ENCODE assay signal across 17 cellular contexts in the genomic region with DNA sequence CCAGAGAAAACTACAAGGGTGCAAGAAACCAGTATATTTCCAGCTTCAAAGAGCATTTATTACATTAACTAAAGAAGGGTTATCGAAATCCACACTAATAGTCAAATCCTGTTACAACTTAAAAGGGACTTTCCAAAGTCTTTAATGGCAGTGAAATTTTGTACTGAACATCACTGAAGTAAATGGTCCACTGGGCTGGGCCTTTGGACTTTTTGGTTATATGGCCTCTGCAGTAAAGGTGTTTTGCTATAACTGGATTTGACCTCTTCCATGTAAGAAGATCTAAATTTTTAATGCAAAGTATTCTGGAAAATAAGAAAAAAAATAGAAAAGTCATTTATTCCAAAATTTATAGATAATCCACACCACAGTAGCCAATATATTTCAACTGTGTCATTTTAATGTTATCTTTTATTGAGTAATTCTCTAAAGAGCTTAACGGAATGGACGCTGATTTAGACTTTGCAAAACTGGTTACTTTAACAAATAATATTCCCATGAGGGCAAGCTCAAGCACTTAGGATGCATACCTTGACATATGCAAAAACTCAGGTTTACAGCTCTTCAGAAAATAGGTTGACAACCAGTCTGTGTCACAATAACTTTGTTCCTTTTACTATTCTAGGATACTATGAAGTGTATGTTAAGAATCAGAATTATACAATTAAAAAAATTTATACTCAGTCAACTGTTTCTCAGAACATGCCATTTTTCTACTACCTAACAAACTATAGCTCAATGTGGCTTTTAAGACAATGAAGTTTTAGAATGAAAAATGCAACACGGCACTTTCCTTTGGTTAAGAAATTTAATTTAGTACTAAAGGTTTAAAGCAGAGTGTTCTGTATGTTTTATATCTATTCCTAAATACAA. TPM values are rescaled to one million over a fixed set of nuclear protein-coding genes. Genes with fewer than 3 reads are reported as not detected.
DNase-seq lines count a peak whose midpoint lies in the region; ATAC-seq and TF ChIP-seq lines count a peak whose summit lies in the region.
"Had no signal": no experiment of that assay in that cellular context is flagged by ENCODE, and none has a peak within 500 bp of the region (broad histone marks: within the 10 kb centered on the region; RNA-seq: fewer than 3 reads in every experiment).

No MANE protein-coding gene starts in this region.

- TF ChIP-seq CTCF in SU-DHL-6 (IDR thresholded peaks at IDR 0.05; ENCODE audit: insufficient read depth, low read length, poor library complexity, severe bottlenecking) (no peak), glutamatergic neuron (IDR thresholded peaks at IDR 0.05; ENCODE audit: partially characterized antibody, unreplicated experiment) (no peak)

- H3K36me3 ChIP-seq in SU-DHL-6 (ENCODE audit: low read length) = peaks cover 83% of the 10 kb centered on the region

- H3K9me2 ChIP-seq in SU-DHL-6 (replicated peaks; ENCODE audit: insufficient read depth, low read length) = no peaks in the 10 kb centered on the region

- intact Hi-C loops in activated naive CD4-positive, alpha-beta T cell treated with anti-CD3 and anti-CD28 coated beads for 36 hours (cut with micrococcal nuclease) = no loop called here

- no peaks in the 10 kb centered on the region for H3K27me3 Mint-ChIP-seq in activated naive CD4-positive, alpha-beta T cell treated with anti-CD3 and anti-CD28 coated beads for 36 hours (ENCODE audit: low read depth)
- no peaks in the 10 kb centered on the region for H3K27me3 Mint-ChIP-seq in glutamatergic neuron (ENCODE audit: unreplicated experiment)
- H3K27me3 Mint-ChIP-seq in stimulated activated naive B cell treated with anti-CD40 and anti-IgM and Interleukin-4, amounts not matched to agents 10 μg/mL and 1 μg/mL and 100 μg/mL, for 72 hours = no peaks in the 10 kb centered on the region
- H3K27me3 Mint-ChIP-seq: dendritic cell treated with granulocyte-macrophage colony-stimulating factor and Interleukin-4, amounts not matched to agents 40 ng/mL and 50 ng/mL, for 4 days had no signal

- H3K4me3 Mint-ChIP-seq in activated naive CD4-positive, alpha-beta T cell treated with anti-CD3 and anti-CD28 coated beads for 36 hours = no peak overlapping the region
- peak overlapping the region; percentile 61 for H3K4me3 Mint-ChIP-seq in glutamatergic neuron (ENCODE audit: unreplicated experiment)
- peak overlapping the region; percentile 36 to 64 for H3K4me3 Mint-ChIP-seq in stimulated activated naive B cell treated with anti-CD40 and anti-IgM and Interleukin-4, amounts not matched to agents 10 μg/mL and 1 μg/mL and 100 μg/mL, for 72 hours
- H3K4me3 Mint-ChIP-seq: dendritic cell treated with granulocyte-macrophage colony-stimulating factor and Interleukin-4, amounts not matched to agents 40 ng/mL and 50 ng/mL, for 4 days had no signal

- no peak for DNase-seq in activated naive CD4-positive, alpha-beta T cell treated with anti-CD3 and anti-CD28 coated beads for 36 hours
- DNase-seq in activated naive CD4-positive, alpha-beta T cell treated with Interleukin-2 at 50 U/mL for 16 hours = no peak
- no peak for DNase-seq in glutamatergic neuron
- DNase-seq in stimulated activated naive B cell treated with anti-CD40 and anti-IgM and Interleukin-4, amounts not matched to agents 10 μg/mL and 1 μg/mL and 100 μg/mL, for 72 hours = no peak
- DNase-seq: activated CD8-positive, alpha-beta memory T cell treated with anti-CD3 and anti-CD28 coated beads for 24 hours; amygdala; DMS79 treated with DMSO at 0.1 percent for 48 hours; NCI-H1417 treated with DMSO at 0.1 percent for 48 hours; NCI-H526; posterior cingulate gyrus; tibial artery had no signal

- no peaks in the 10 kb centered on the region for H3K9me3 ChIP-seq in SU-DHL-6 (ENCODE audit: insufficient read depth, low read length)
- H3K9me3 ChIP-seq: tibial artery had no signal

- H3K9me3 Mint-ChIP-seq in activated naive CD4-positive, alpha-beta T cell treated with anti-CD3 and anti-CD28 coated beads for 36 hours = no peaks in the 10 kb centered on the region
- H3K9me3 Mint-ChIP-seq in glutamatergic neuron (ENCODE audit: unreplicated experiment) = no peaks in the 10 kb centered on the region
- H3K9me3 Mint-ChIP-seq in stimulated activated naive B cell treated with anti-CD40 and anti-IgM and Interleukin-4, amounts not matched to agents 10 μg/mL and 1 μg/mL and 100 μg/mL, for 72 hours = no peaks in the 10 kb centered on the region
- H3K9me3 Mint-ChIP-seq: dendritic cell treated with granulocyte-macrophage colony-stimulating factor and Interleukin-4, amounts not matched to agents 40 ng/mL and 50 ng/mL, for 4 days had no signal

- H3K4me3 ChIP-seq in SU-DHL-6 (ENCODE audit: insufficient read depth, low read length, poor library complexity, severe bottlenecking) = no peak overlapping the region
- H3K4me3 ChIP-seq: tibial artery had no signal

- H3F3A ChIP-seq in SU-DHL-6 (ENCODE audit: insufficient read depth) = peaks cover 64% of the 10 kb centered on the region

- peak overlapping the region; percentile 6 for H3K4me2 ChIP-seq in SU-DHL-6 (ENCODE audit: low read depth, low read length, poor library complexity, severe bottlenecking)

- ATAC-seq in stimulated activated naive B cell treated with anti-CD40 and anti-IgM and Interleukin-4, amounts not matched to agents 10 μg/mL and 1 μg/mL and 100 μg/mL, for 72 hours (replicated peaks) = no peak
- no peak for ATAC-seq in HG02798 (IDR thresholded peaks at IDR 0.05; ENCODE audit: poor library complexity, unreplicated experiment)
- ATAC-seq in GM21526 (IDR thresholded peaks at IDR 0.05; ENCODE audit: low FRiP score, unreplicated experiment) = no peak
- ATAC-seq in HG03354 (IDR thresholded peaks at IDR 0.05; ENCODE audit: poor library complexity, severe bottlenecking, unreplicated experiment) = no peak

- peaks cover 71% of the 10 kb centered on the region for H3K4me1 Mint-ChIP-seq in activated naive CD4-positive, alpha-beta T cell treated with anti-CD3 and anti-CD28 coated beads for 36 hours (ENCODE audit: low read depth)
- peaks cover 20% of the 10 kb centered on the region for H3K4me1 Mint-ChIP-seq in glutamatergic neuron (ENCODE audit: low read depth, unreplicated experiment)
- peaks cover 15 to 59% of the 10 kb centered on the region in 2 donors for H3K4me1 Mint-ChIP-seq in stimulated activated naive B cell treated with anti-CD40 and anti-IgM and Interleukin-4, amounts not matched to agents 10 μg/mL and 1 μg/mL and 100 μg/mL, for 72 hours

- H3K9ac ChIP-seq in SU-DHL-6 (ENCODE audit: low read length) = no peak overlapping the region

- H3K27ac ChIP-seq in SU-DHL-6 (ENCODE audit: low read depth, low read length) = no peak overlapping the region
- H3K27ac ChIP-seq: RWPE1, tibial artery had no signal

- peak overlapping the region; percentile 78 for H3K27ac Mint-ChIP-seq in activated naive CD4-positive, alpha-beta T cell treated with anti-CD3 and anti-CD28 coated beads for 36 hours
- H3K27ac Mint-ChIP-seq in glutamatergic neuron (ENCODE audit: unreplicated experiment) = no peak overlapping the region
- no peak overlapping the region for H3K27ac Mint-ChIP-seq in stimulated activated naive B cell treated with anti-CD40 and anti-IgM and Interleukin-4, amounts not matched to agents 10 μg/mL and 1 μg/mL and 100 μg/mL, for 72 hours
- H3K27ac Mint-ChIP-seq: dendritic cell treated with granulocyte-macrophage colony-stimulating factor and Interleukin-4, amounts not matched to agents 40 ng/mL and 50 ng/mL, for 4 days had no signal

- CTCF ChIA-PET in activated naive CD4-positive, alpha-beta T cell treated with anti-CD3 and anti-CD28 coated beads for 36 hours (lab: Charles Lee) = interaction anchor here (0.8 to 1.3 kb wide), 3 partner anchors 24 to 149 kb away, joined by 3 to 5 read pairs (median 4); no protein-coding TSS in a partner anchor

- H3K36me3 Mint-ChIP-seq in activated naive CD4-positive, alpha-beta T cell treated with anti-CD3 and anti-CD28 coated beads for 36 hours (ENCODE audit: low read depth) = peaks cover 58% of the 10 kb centered on the region
- no peaks in the 10 kb centered on the region for H3K36me3 Mint-ChIP-seq in glutamatergic neuron (ENCODE audit: unreplicated experiment)
- H3K36me3 Mint-ChIP-seq in stimulated activated naive B cell treated with anti-CD40 and anti-IgM and Interleukin-4, amounts not matched to agents 10 μg/mL and 1 μg/mL and 100 μg/mL, for 72 hours = peaks cover 36 to 50% of the 10 kb centered on the region in 2 donors

- peaks cover 85% of the 10 kb centered on the region for H4K20me1 ChIP-seq in SU-DHL-6 (ENCODE audit: low read depth, low read length)

- H3K27me3 ChIP-seq in SU-DHL-6 (ENCODE audit: low read length) = no peaks in the 10 kb centered on the region
- H3K27me3 ChIP-seq: tibial artery had no signal

- no peak overlapping the region for H2AFZ ChIP-seq in SU-DHL-6 (ENCODE audit: low read depth, low read length, severe bottlenecking)

- H3K79me2 ChIP-seq in SU-DHL-6 (ENCODE audit: insufficient read depth, low read length) = peaks cover 100% of the 10 kb centered on the region

RNA-seq across cellular contexts. Expression of gene RBM39, which starts 7.0 kb away (rescaled TPM):
- 100 to 1,000 TPM; 297 to 304 TPM for total RNA-seq in activated naive CD4-positive, alpha-beta T cell treated with anti-CD3 and anti-CD28 coated beads for 36 hours
- 358 TPM for total RNA-seq in glutamatergic neuron (ENCODE audit: unreplicated experiment)

RNA-seq across cellular contexts. Expression of gene ROMO1, which starts 35.8 kb away (rescaled TPM):
- 100 to 1,000 TPM; 120 to 134 TPM for total RNA-seq in activated naive CD4-positive, alpha-beta T cell treated with anti-CD3 and anti-CD28 coated beads for 36 hours
- 103 TPM for total RNA-seq in glutamatergic neuron (ENCODE audit: unreplicated experiment)

RNA-seq across cellular contexts. Expression of gene NFS1, which starts 35.9 kb away (rescaled TPM):
- total RNA-seq in activated naive CD4-positive, alpha-beta T cell treated with anti-CD3 and anti-CD28 coated beads for 36 hours = 10 to 100 TPM; 33.6 to 38.1 TPM
- total RNA-seq in glutamatergic neuron (ENCODE audit: unreplicated experiment) = 13.9 TPM

RNA-seq across cellular contexts. Expression of gene PHF20, which starts 36.8 kb away (rescaled TPM):
- 10 to 100 TPM; 39.8 to 46.0 TPM for total RNA-seq in activated naive CD4-positive, alpha-beta T cell treated with anti-CD3 and anti-CD28 coated beads for 36 hours
- 76.1 TPM for total RNA-seq in glutamatergic neuron (ENCODE audit: unreplicated experiment)
